ENCODE assay signal across 8 cellular contexts in genomic region chr11:61336171-61336935, GRCh38. TPM values are rescaled to one million over a fixed set of nuclear protein-coding genes. Genes with fewer than 3 reads are reported as not detected.
A peak's percentile ranks its signal among the peaks of the same experiment; 100 is the strongest.
DNase-seq lines count a peak whose midpoint lies in the region; ATAC-seq, FAIRE-seq and TF ChIP-seq lines count a peak whose summit lies in the region.

No MANE protein-coding gene starts in this region.

- peaks cover 5 to 25% of the 10 kb centered on the region in 2 donors for H3K36me3 ChIP-seq in kidney (ENCODE audit: control insufficient read depth in 1 of 2, insufficient read depth in 2 of 2, low read length in 2 of 2)

- peak; percentile 96 for TF ChIP-seq CTCF in kidney (IDR thresholded peaks at IDR 0.05; ENCODE audit: borderline replicate concordance, extremely low read depth, insufficient read depth)

- H3K4me1 ChIP-seq in kidney (ENCODE audit: control insufficient read depth in 1 of 2, insufficient read depth in 1 of 2, low read depth in 1 of 2, low read length in 2 of 2), result peaks cover 11 to 28% of the 10 kb centered on the region in 2 donors

- peak; percentile 40 for ATAC-seq in GM18520 (IDR thresholded peaks at IDR 0.05; ENCODE audit: unreplicated experiment)
- peak; percentile 43 for ATAC-seq in HG03342 (IDR thresholded peaks at IDR 0.05; ENCODE audit: unreplicated experiment)

- H3K27ac ChIP-seq in kidney (ENCODE audit: low read depth in 2 of 2, low read length in 2 of 2), result peak overlapping the region; percentile 65 to 67

- intact Hi-C loops in kidney (cut with DNase I), result loop anchor here (5.0 kb wide), 1 partner anchor 51 kb away; no protein-coding TSS in a partner anchor

- DNase-seq in 8988T (peak; percentile 94), NCI-H446 (lab: John Stamatoyannopoulos, UW) (peak; percentile 67 to 87), cerebellar cortex (ENCODE audit: low spot score) (peak; percentile 96), kidney (peak; percentile 89)
- peak; percentile 74 for DNase-seq in activated CD4-positive, alpha-beta T cell treated with anti-CD3 and anti-CD28 coated beads for 1 hour
- peak; percentile 53 to 72 (median 66) for DNase-seq in stimulated activated CD4-positive, alpha-beta T cell treated with anti-CD3 and anti-CD28 coated beads, Interleukin-1b, Interleukin-23, amount 100 ng/mL, for 24 hours (ENCODE audit: low read depth in 4 of 4, low spot score in 1 of 4)

- peak overlapping the region in 1 of 2 donors; percentile 5 for H3K9ac ChIP-seq in kidney (ENCODE audit: low read length in 2 of 2)

- no peaks in the 10 kb centered on the region for H3K9me3 ChIP-seq in kidney (ENCODE audit: control insufficient read depth in 1 of 2, low read length in 2 of 2)

- no peak overlapping the region for H3K4me3 ChIP-seq in kidney (ENCODE audit: low read length in 2 of 2)

- FAIRE-seq in kidney (lab: Jason Lieb, UNC), result no peak

RNA-seq across cellular contexts. Expression of gene TKFC, which starts 3.3 kb away (rescaled TPM):
- total RNA-seq in kidney, result 64.6 TPM
- polyA plus RNA-seq in kidney (ENCODE audit: insufficient read depth, low read depth, low replicate concordance), result 107 TPM

RNA-seq across cellular contexts. Expression of gene DDB1, which starts 3.4 kb away (rescaled TPM):
- 185 TPM for total RNA-seq in kidney
- 131 TPM for polyA plus RNA-seq in kidney (ENCODE audit: insufficient read depth, low read depth, low replicate concordance)

RNA-seq across cellular contexts. Expression of gene CYB561A3, which starts 25.3 kb away (rescaled TPM):
- total RNA-seq in kidney, result 36.8 TPM
- polyA plus RNA-seq in kidney (ENCODE audit: insufficient read depth, low read depth, low replicate concordance), result 29.7 TPM

RNA-seq across cellular contexts. Expression of gene TMEM138, which starts 25.8 kb away (rescaled TPM):
- total RNA-seq in kidney, result 42.3 TPM
- 62.3 TPM for polyA plus RNA-seq in kidney (ENCODE audit: insufficient read depth, low read depth, low replicate concordance)

RNA-seq across cellular contexts. Expression of gene VWCE, which starts 41.2 kb away (rescaled TPM):
- 1.2 TPM for total RNA-seq in kidney
- 0.32 TPM for polyA plus RNA-seq in kidney (ENCODE audit: insufficient read depth, low read depth, low replicate concordance)
